ENCODE assay signal across 19 cellular contexts in genomic region chr10:22659901-22660300, GRCh38. TPM values are rescaled to one million over a fixed set of nuclear protein-coding genes. Genes with fewer than 3 reads are reported as not detected.
DNase-seq lines count a peak whose midpoint lies in the region; ATAC-seq and TF ChIP-seq lines count a peak whose summit lies in the region.
"Had no signal": no experiment of that assay in that cellular context is flagged by ENCODE, and none has a peak within 500 bp of the region (broad histone marks: within the 10 kb centered on the region; RNA-seq: fewer than 3 reads in every experiment).

No MANE protein-coding gene starts in this region.

- intact Hi-C loops in CD4-positive, alpha-beta T cell (cut with DNase I, micrococcal nuclease), result loop anchor here in 1 of 2 experiments (2.0 kb wide), 1 partner anchor 53 kb away; no protein-coding TSS in a partner anchor
- intact Hi-C loops in activated T-helper 2 cell treated with anti-CD3 and anti-CD28 coated beads, Interferon-gamma antibody, Interleukin-2, Interleukin-4, amounts not matched to agents 10 μg/mL and 5 μg/mL and 100 μg/mL, durations not matched to agents 14 hours and 24 hours and 36 hours (cut with micrococcal nuclease), result loop anchor here (5.0 kb wide), 1 partner anchor 88 kb away; no protein-coding TSS in a partner anchor
- intact Hi-C loops in natural killer cell (cut with micrococcal nuclease), result no loop called here

- DNase-seq in CD4-positive, alpha-beta T cell, result no peak
- DNase-seq in ELF-1 (ENCODE audit: low read depth, low spot score) (peak; percentile 20), natural killer cell (no peak), cerebellar nuclear complex (lab: John Stamatoyannopoulos, UW) (no peak)
- no peak for DNase-seq in activated T-helper 2 cell treated with anti-CD3 and anti-CD28 coated beads, Interferon-gamma antibody, Interleukin-2, Interleukin-4, amounts not matched to agents 10 μg/mL and 5 μg/mL and 100 μg/mL, durations not matched to agents 14 hours and 24 hours and 36 hours (ENCODE audit: low spot score)
- DNase-seq: dorsolateral prefrontal cortex; H7; Karpas-422; left ventricle myocardium inferior; NCI-H2171; NCI-H82; SK-N-SH; stimulated activated CD4-positive, alpha-beta T cell treated with anti-CD3 and anti-CD28 coated beads, Interleukin-4, amount 100 ng/mL, for 1 hour; tibial artery had no signal

- H3K36me3 Mint-ChIP-seq in CD4-positive, alpha-beta T cell (ENCODE audit: low read depth), result peaks cover 9% of the 10 kb centered on the region
- H3K36me3 Mint-ChIP-seq in activated T-helper 2 cell treated with anti-CD3 and anti-CD28 coated beads, Interferon-gamma antibody, Interleukin-2, Interleukin-4, amounts not matched to agents 10 μg/mL and 5 μg/mL and 100 μg/mL, durations not matched to agents 14 hours and 24 hours and 36 hours (ENCODE audit: low read depth), result peaks cover 32% of the 10 kb centered on the region
- no peaks in the 10 kb centered on the region for H3K36me3 Mint-ChIP-seq in natural killer cell

- H3K27me3 Mint-ChIP-seq in CD4-positive, alpha-beta T cell, result no peaks in the 10 kb centered on the region
- no peaks in the 10 kb centered on the region for H3K27me3 Mint-ChIP-seq in activated T-helper 2 cell treated with anti-CD3 and anti-CD28 coated beads, Interferon-gamma antibody, Interleukin-2, Interleukin-4, amounts not matched to agents 10 μg/mL and 5 μg/mL and 100 μg/mL, durations not matched to agents 14 hours and 24 hours and 36 hours (ENCODE audit: low read depth)
- H3K27me3 Mint-ChIP-seq in natural killer cell (ENCODE audit: low read depth in 2 of 2), result no peaks in the 10 kb centered on the region

- POLR2A ChIA-PET in CD4-positive, alpha-beta T cell (lab: Charles Lee), result interaction anchor here (0.6 to 2.4 kb wide), 6 partner anchors 15 to 56 kb away, joined by 3 to 16 read pairs (median 4); no protein-coding TSS in a partner anchor

- H3K27ac ChIP-seq in CD4-positive, alpha-beta T cell (ENCODE audit: low read depth, low read length), result no peak overlapping the region
- H3K27ac ChIP-seq: BLaER1, esophagus muscularis mucosa, left ventricle myocardium inferior, tibial artery had no signal

- no peaks in the 10 kb centered on the region for H3K27me3 ChIP-seq in CD4-positive, alpha-beta T cell (ENCODE audit: control insufficient read depth, insufficient read depth, low read length)
- H3K27me3 ChIP-seq: BLaER1, dorsolateral prefrontal cortex, esophagus muscularis mucosa, tibial artery had no signal

- CTCF ChIA-PET in CD4-positive, alpha-beta T cell (lab: Charles Lee), result interaction anchor here (0.7 kb wide), 1 partner anchor 1748 kb away, joined by 3 read pairs; no protein-coding TSS in a partner anchor

- no peak for ATAC-seq in CD4-positive, alpha-beta T cell (ENCODE audit: poor library complexity)
- ATAC-seq in natural killer cell (no peak), HG02840 (IDR thresholded peaks at IDR 0.05; ENCODE audit: low FRiP score, unreplicated experiment) (no peak), HG02884 (IDR thresholded peaks at IDR 0.05; ENCODE audit: unreplicated experiment) (no peak)
- ATAC-seq: Panc1 had no signal

- peak overlapping the region; percentile 91 for H3K27ac Mint-ChIP-seq in CD4-positive, alpha-beta T cell
- peak overlapping the region; percentile 47 for H3K27ac Mint-ChIP-seq in activated T-helper 2 cell treated with anti-CD3 and anti-CD28 coated beads, Interferon-gamma antibody, Interleukin-2, Interleukin-4, amounts not matched to agents 10 μg/mL and 5 μg/mL and 100 μg/mL, durations not matched to agents 14 hours and 24 hours and 36 hours
- peak overlapping the region; percentile 97 to 99 for H3K27ac Mint-ChIP-seq in natural killer cell

- H3K9me3 Mint-ChIP-seq in CD4-positive, alpha-beta T cell, result no peaks in the 10 kb centered on the region
- no peaks in the 10 kb centered on the region for H3K9me3 Mint-ChIP-seq in activated T-helper 2 cell treated with anti-CD3 and anti-CD28 coated beads, Interferon-gamma antibody, Interleukin-2, Interleukin-4, amounts not matched to agents 10 μg/mL and 5 μg/mL and 100 μg/mL, durations not matched to agents 14 hours and 24 hours and 36 hours
- H3K9me3 Mint-ChIP-seq in natural killer cell, result no peaks in the 10 kb centered on the region

- peaks cover 95% of the 10 kb centered on the region for H3K4me1 Mint-ChIP-seq in CD4-positive, alpha-beta T cell (ENCODE audit: low read depth)
- H3K4me1 Mint-ChIP-seq in activated T-helper 2 cell treated with anti-CD3 and anti-CD28 coated beads, Interferon-gamma antibody, Interleukin-2, Interleukin-4, amounts not matched to agents 10 μg/mL and 5 μg/mL and 100 μg/mL, durations not matched to agents 14 hours and 24 hours and 36 hours (ENCODE audit: low read depth), result peaks cover 73% of the 10 kb centered on the region
- H3K4me1 Mint-ChIP-seq in natural killer cell, result peaks cover 84 to 90% of the 10 kb centered on the region in 2 donors

- H3K9me3 ChIP-seq in CD4-positive, alpha-beta T cell (ENCODE audit: control insufficient read depth, low read length), result no peaks in the 10 kb centered on the region
- H3K9me3 ChIP-seq: BLaER1, esophagus muscularis mucosa, left ventricle myocardium inferior, SK-N-SH, tibial artery had no signal

- TF ChIP-seq CTCF in CD4-positive, alpha-beta T cell (IDR thresholded peaks at IDR 0.05), result no peak
- no peak for TF ChIP-seq CTCF in natural killer cell (IDR thresholded peaks at IDR 0.05)

- H3K4me3 Mint-ChIP-seq in CD4-positive, alpha-beta T cell, result peak overlapping the region; percentile 51
- H3K4me3 Mint-ChIP-seq in activated T-helper 2 cell treated with anti-CD3 and anti-CD28 coated beads, Interferon-gamma antibody, Interleukin-2, Interleukin-4, amounts not matched to agents 10 μg/mL and 5 μg/mL and 100 μg/mL, durations not matched to agents 14 hours and 24 hours and 36 hours (ENCODE audit: low read depth), result no peak overlapping the region
- no peak overlapping the region for H3K4me3 Mint-ChIP-seq in natural killer cell

RNA-seq across cellular contexts. Expression of gene PIP4K2A, which starts 54.5 kb away (rescaled TPM):
- 10 to 100 TPM; 75.4 to 87.2 TPM for total RNA-seq in CD4-positive, alpha-beta T cell
- total RNA-seq in activated T-helper 2 cell treated with anti-CD3 and anti-CD28 coated beads, Interferon-gamma antibody, Interleukin-2, Interleukin-4, amounts not matched to agents 10 μg/mL and 5 μg/mL and 100 μg/mL, durations not matched to agents 14 hours and 24 hours and 36 hours, result 104 and 105 TPM in 2 replicates
- 100 to 1,000 TPM; 311 to 423 (median 405) TPM for total RNA-seq in natural killer cell

Comparison
In these comparisons a context has a peak if more than half of its experiments do, and no peak if none do; other contexts are left out.
1. H3K27ac Mint-ChIP-seq: peak in every context shown above with its lines; median percentile 98 in natural killer cell; 91 in CD4-positive, alpha-beta T cell; 47 in activated T-helper 2 cell treated with anti-CD3 and anti-CD28 coated beads, Interferon-gamma antibody, Interleukin-2, Interleukin-4, amounts not matched to agents 10 μg/mL and 5 μg/mL and 100 μg/mL, durations not matched to agents 14 hours and 24 hours and 36 hours.